In the genomic region with DNA sequence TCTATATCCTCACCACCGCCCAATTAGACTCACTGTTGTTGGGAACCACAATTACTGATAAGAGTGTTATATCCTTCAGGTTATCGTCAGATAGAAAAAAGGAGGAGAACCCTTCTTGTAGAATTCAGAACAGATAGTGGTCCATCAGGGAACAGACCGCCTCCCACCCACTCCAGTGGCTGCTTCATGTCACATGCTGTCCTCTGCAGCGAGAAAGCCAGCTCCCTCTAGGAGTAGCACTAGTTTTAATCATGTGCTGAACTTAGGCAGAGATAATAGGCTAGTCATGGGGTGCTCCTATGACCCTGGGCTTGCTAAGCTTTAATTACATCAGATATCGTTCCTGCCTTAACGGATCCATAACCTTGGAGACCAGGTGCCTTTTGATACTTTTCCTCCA, we compare ENCODE assay signal across 16 cellular contexts. TPM values are rescaled to one million over a fixed set of nuclear protein-coding genes. Genes with fewer than 3 reads are reported as not detected.
DNase-seq lines count a peak whose midpoint lies in the region; ATAC-seq and TF ChIP-seq lines count a peak whose summit lies in the region.
"Had no signal": no experiment of that assay in that cellular context is flagged by ENCODE, and none has a peak within 500 bp of the region (broad histone marks: within the 10 kb centered on the region; RNA-seq: fewer than 3 reads in every experiment).

No MANE protein-coding gene starts in this region.

- no peak overlapping the region for H3K4me3 ChIP-seq in coronary artery
- H3K4me3 ChIP-seq in naive thymus-derived CD4-positive, alpha-beta T cell (ENCODE audit: low read length): no peak overlapping the region
- H3K4me3 ChIP-seq: BLaER1 treated with 17β-estradiol and CSF1 and Interleukin-3, amounts not matched to agents 10 nM and 100 nM; HAP-1 had no signal

- no peaks in the 10 kb centered on the region for H3K36me3 Mint-ChIP-seq in activated naive CD8-positive, alpha-beta T cell
- peaks cover 11% of the 10 kb centered on the region for H3K36me3 Mint-ChIP-seq in activated naive CD8-positive, alpha-beta T cell treated with anti-CD3 and anti-CD28 coated beads for 36 hours
- H3K36me3 Mint-ChIP-seq in naive thymus-derived CD4-positive, alpha-beta T cell: peaks cover 16 to 45% (median 18%) of the 10 kb centered on the region in 5 donors
- H3K36me3 Mint-ChIP-seq in T-cell: peaks cover 52% of the 10 kb centered on the region

- no peaks in the 10 kb centered on the region for H3K9me3 ChIP-seq in naive thymus-derived CD4-positive, alpha-beta T cell (ENCODE audit: control insufficient read depth in 2 of 3, low read length in 3 of 3)
- H3K9me3 ChIP-seq: BLaER1 treated with 17β-estradiol and CSF1 and Interleukin-3, amounts not matched to agents 10 nM and 100 nM; HAP-1 had no signal

- no peak for TF ChIP-seq CTCF in coronary artery (IDR thresholded peaks at IDR 0.05)

- H3K9me3 Mint-ChIP-seq in activated naive CD8-positive, alpha-beta T cell (ENCODE audit: low read depth): no peaks in the 10 kb centered on the region
- H3K9me3 Mint-ChIP-seq in activated naive CD8-positive, alpha-beta T cell treated with anti-CD3 and anti-CD28 coated beads for 36 hours: no peaks in the 10 kb centered on the region
- no peaks in the 10 kb centered on the region for H3K9me3 Mint-ChIP-seq in naive thymus-derived CD4-positive, alpha-beta T cell
- H3K9me3 Mint-ChIP-seq in T-cell: no peaks in the 10 kb centered on the region
- H3K9me3 Mint-ChIP-seq: CD4-positive, alpha-beta T cell had no signal

- no peak for DNase-seq in activated naive CD8-positive, alpha-beta T cell treated with anti-CD3 and anti-CD28 coated beads for 36 hours
- DNase-seq in coronary artery (ENCODE audit: low spot score) (peak; percentile 21), hippocampal formation (lab: John Stamatoyannopoulos, UW) (no peak), T-cell (no peak)
- no peak for DNase-seq in naive thymus-derived CD4-positive, alpha-beta T cell
- DNase-seq: ACHN; Calu3; CD4-positive, alpha-beta T cell; DMS79 treated with DMSO at 0.1 percent for 48 hours; EL had no signal

- H3K4me1 Mint-ChIP-seq in activated naive CD8-positive, alpha-beta T cell (ENCODE audit: low read depth): peaks cover 4% of the 10 kb centered on the region
- H3K4me1 Mint-ChIP-seq in activated naive CD8-positive, alpha-beta T cell treated with anti-CD3 and anti-CD28 coated beads for 36 hours: peaks cover 8% of the 10 kb centered on the region
- H3K4me1 Mint-ChIP-seq in naive thymus-derived CD4-positive, alpha-beta T cell: peaks cover 2 to 17% (median 6%) of the 10 kb centered on the region in 7 donors
- peaks cover 3 to 9% (median 5%) of the 10 kb centered on the region in 3 donors for H3K4me1 Mint-ChIP-seq in T-cell

- no peak for ATAC-seq in naive thymus-derived CD4-positive, alpha-beta T cell
- ATAC-seq in GM21390 (IDR thresholded peaks at IDR 0.05; ENCODE audit: unreplicated experiment): no peak
- ATAC-seq in T-cell (replicated peaks in 1 of 4): no peak
- no peak for ATAC-seq in GM19324 (IDR thresholded peaks at IDR 0.05; ENCODE audit: low FRiP score, unreplicated experiment)

- intact Hi-C loops in naive thymus-derived CD4-positive, alpha-beta T cell (cut with micrococcal nuclease): no loop called here

- H3K27me3 ChIP-seq in naive thymus-derived CD4-positive, alpha-beta T cell (ENCODE audit: control insufficient read depth in 2 of 2, insufficient read depth in 2 of 2, low read length in 2 of 2): no peaks in the 10 kb centered on the region
- H3K27me3 ChIP-seq: BLaER1 treated with 17β-estradiol and CSF1 and Interleukin-3, amounts not matched to agents 10 nM and 100 nM had no signal

- CTCF ChIA-PET in naive thymus-derived CD4-positive, alpha-beta T cell (lab: Charles Lee): no interaction called here
- CTCF ChIA-PET in T-cell (lab: Charles Lee): interaction anchor here in 1 of 2 donors (0.5 kb wide), 1 partner anchor 184 kb away, joined by 7 read pairs; no protein-coding TSS in a partner anchor

- H3K4me3 Mint-ChIP-seq in activated naive CD8-positive, alpha-beta T cell: no peak overlapping the region
- H3K4me3 Mint-ChIP-seq in activated naive CD8-positive, alpha-beta T cell treated with anti-CD3 and anti-CD28 coated beads for 36 hours: no peak overlapping the region
- H3K4me3 Mint-ChIP-seq in naive thymus-derived CD4-positive, alpha-beta T cell: no peak overlapping the region
- H3K4me3 Mint-ChIP-seq in T-cell: no peak overlapping the region
- H3K4me3 Mint-ChIP-seq: CD4-positive, alpha-beta T cell had no signal

- no peaks in the 10 kb centered on the region for H3K4me1 ChIP-seq in naive thymus-derived CD4-positive, alpha-beta T cell (ENCODE audit: control insufficient read depth in 2 of 2, insufficient read depth in 2 of 2, low read length in 2 of 2)
- H3K4me1 ChIP-seq: HAP-1 had no signal

- H3K27ac Mint-ChIP-seq in activated naive CD8-positive, alpha-beta T cell: peak overlapping the region; percentile 73
- no peak overlapping the region for H3K27ac Mint-ChIP-seq in activated naive CD8-positive, alpha-beta T cell treated with anti-CD3 and anti-CD28 coated beads for 36 hours
- peak overlapping the region in 2 of 9 donors; percentile 36 to 43 for H3K27ac Mint-ChIP-seq in naive thymus-derived CD4-positive, alpha-beta T cell
- no peak overlapping the region for H3K27ac Mint-ChIP-seq in T-cell

- H3K27me3 Mint-ChIP-seq in activated naive CD8-positive, alpha-beta T cell: no peaks in the 10 kb centered on the region
- no peaks in the 10 kb centered on the region for H3K27me3 Mint-ChIP-seq in activated naive CD8-positive, alpha-beta T cell treated with anti-CD3 and anti-CD28 coated beads for 36 hours
- H3K27me3 Mint-ChIP-seq in naive thymus-derived CD4-positive, alpha-beta T cell: no peaks in the 10 kb centered on the region
- H3K27me3 Mint-ChIP-seq in T-cell: no peaks in the 10 kb centered on the region
- H3K27me3 Mint-ChIP-seq: CD4-positive, alpha-beta T cell had no signal

- no peak overlapping the region for H3K27ac ChIP-seq in coronary artery
- peak overlapping the region; percentile 10 for H3K27ac ChIP-seq in naive thymus-derived CD4-positive, alpha-beta T cell (ENCODE audit: low read depth, low read length)
- H3K27ac ChIP-seq: HL-60 had no signal

- peaks cover 15 to 86% (median 18%) of the 10 kb centered on the region in 3 experiments for H3K36me3 ChIP-seq in naive thymus-derived CD4-positive, alpha-beta T cell (ENCODE audit: control insufficient read depth in 2 of 3, insufficient read depth in 3 of 3, low read length in 3 of 3)
- H3K36me3 ChIP-seq: HAP-1 had no signal

- POLR2A ChIA-PET in naive thymus-derived CD4-positive, alpha-beta T cell (lab: Charles Lee): no interaction called here
- POLR2A ChIA-PET in T-cell (lab: Charles Lee): no interaction called here

RNA-seq across cellular contexts. Expression of a gene that starts 40.6 kb away (rescaled TPM):
- total RNA-seq in activated naive CD8-positive, alpha-beta T cell treated with anti-CD3 and anti-CD28 coated beads for 36 hours: 10 to 100 TPM; 39.4 to 40.2 TPM
- total RNA-seq in naive thymus-derived CD4-positive, alpha-beta T cell: 10 to 100 TPM; 26.7 to 53.6 (median 41.5) TPM
- polyA plus RNA-seq in naive thymus-derived CD4-positive, alpha-beta T cell: 1 to 10 TPM; 5.5 to 7.6 TPM
- total RNA-seq in T-cell: 10 to 100 TPM; 36.9 to 52.9 (median 43.9) TPM

RNA-seq across cellular contexts. Expression of a gene that starts 51.5 kb away (rescaled TPM):
- 100 to 1,000 TPM in 1 of 2 experiments, 10 to 100 TPM in 1; 97.6 to 102 TPM for total RNA-seq in activated naive CD8-positive, alpha-beta T cell treated with anti-CD3 and anti-CD28 coated beads for 36 hours
- 100 to 1,000 TPM in 1 of 5 experiments, 10 to 100 TPM in 4; 60.6 to 151 (median 70.7) TPM for total RNA-seq in naive thymus-derived CD4-positive, alpha-beta T cell
- polyA plus RNA-seq in naive thymus-derived CD4-positive, alpha-beta T cell: 10 to 100 TPM; 11.3 to 13.5 TPM
- total RNA-seq in T-cell: 10 to 100 TPM; 60.7 to 98.8 (median 95.2) TPM
